In genomic region chrX:47194388-47194787, GRCh38 we compare ENCODE assay signal across 8 cellular contexts. TPM values are rescaled to one million over a fixed set of nuclear protein-coding genes. Genes with fewer than 3 reads are reported as not detected.
DNase-seq lines count a peak whose midpoint lies in the region; ATAC-seq and TF ChIP-seq lines count a peak whose summit lies in the region.

No MANE protein-coding gene starts in this region.

- H3K27ac ChIP-seq in cardiac muscle cell (peak overlapping the region; percentile 100), mesenchymal stem cell (ENCODE audit: low read length, poor library complexity, severe bottlenecking) (peak overlapping the region; percentile 73), vagina (peak overlapping the region; percentile 97)

- DNase-seq in cardiac muscle cell (ENCODE audit: low read depth in 1 of 2, low spot score in 1 of 2) (no peak), left ventricle myocardium superior (no peak), mesenchymal stem cell (no peak), vagina (ENCODE audit: extremely low spot score in 2 of 2) (no peak), HuH-7.5 (ENCODE audit: low spot score) (no peak)
- no peak for DNase-seq in stimulated activated CD4-positive, alpha-beta T cell treated with anti-CD3 and anti-CD28 coated beads, Interleukin-4, amount 100 ng/mL, for 1 hour
- no peak for DNase-seq in activated CD8-positive, alpha-beta memory T cell treated with anti-CD3 and anti-CD28 coated beads, Interleukin-2, amount 50 U/mL, for 4 hours

- H3K18ac ChIP-seq in mesenchymal stem cell (ENCODE audit: low read depth in 1 of 2, low read length in 2 of 2) = peak overlapping the region in 1 of 2 experiments; percentile 66

- no peak overlapping the region for H2AK5ac ChIP-seq in mesenchymal stem cell (ENCODE audit: low read length, severe bottlenecking)

- peaks cover 28% of the 10 kb centered on the region for H3K27me3 Mint-ChIP-seq in brain

- H2BK5ac ChIP-seq in mesenchymal stem cell (ENCODE audit: low read depth, low read length, poor library complexity, severe bottlenecking) = no peak overlapping the region

- peaks cover 7% of the 10 kb centered on the region for H3K27me3 ChIP-seq in cardiac muscle cell
- peaks cover 0 to 20% of the 10 kb centered on the region in 2 experiments for H3K27me3 ChIP-seq in mesenchymal stem cell (ENCODE audit: control insufficient read depth in 1 of 2, insufficient read depth in 1 of 2, low read length in 2 of 2)
- H3K27me3 ChIP-seq in vagina = no peaks in the 10 kb centered on the region

- intact Hi-C loops in left ventricle myocardium superior (cut with micrococcal nuclease) (no loop called here), vagina (cut with DNase I) (loop anchor here (10.0 kb wide), 1 partner anchor 330 kb away; no protein-coding TSS in a partner anchor)

- H3K14ac ChIP-seq in mesenchymal stem cell (ENCODE audit: low read length in 2 of 2) = peak overlapping the region in 1 of 2 experiments; percentile 65

- peak overlapping the region; percentile 95 to 100 (median 99) for H3K27ac Mint-ChIP-seq in brain

- no peak overlapping the region for H3K4ac ChIP-seq in mesenchymal stem cell (ENCODE audit: low read depth in 1 of 2, low read length in 2 of 2)

- H3K9me3 Mint-ChIP-seq in brain = peaks cover 0 to 9% (median 0%) of the 10 kb centered on the region in 5 experiments

- peak overlapping the region; percentile 99 for H3K9ac ChIP-seq in mesenchymal stem cell (ENCODE audit: low read length)

- no peak for TF ChIP-seq CTCF in cardiac muscle cell (IDR thresholded peaks at IDR 0.05; ENCODE audit: low read depth, low read length)
- no peak for TF ChIP-seq CTCF in brain (conservative IDR thresholded peaks at IDR 0.05)
- no peak for TF ChIP-seq CTCF in vagina (IDR thresholded peaks at IDR 0.05)

- TF ChIP-seq POLR2A in vagina (IDR thresholded peaks at IDR 0.05) = no peak

- H4K8ac ChIP-seq in mesenchymal stem cell (ENCODE audit: low read length) = no peak overlapping the region

- peaks cover 5% of the 10 kb centered on the region for H3K79me1 ChIP-seq in mesenchymal stem cell (replicated peaks; ENCODE audit: low read length, poor library complexity, severe bottlenecking)

- H3K4me1 Mint-ChIP-seq in brain = peaks cover 87% of the 10 kb centered on the region

- no peaks in the 10 kb centered on the region for H3K9me3 ChIP-seq in cardiac muscle cell (ENCODE audit: low read depth)
- no peaks in the 10 kb centered on the region for H3K9me3 ChIP-seq in mesenchymal stem cell (ENCODE audit: control insufficient read depth, low read length)
- no peaks in the 10 kb centered on the region for H3K9me3 ChIP-seq in vagina

- peak overlapping the region; percentile 84 for H3K4me2 ChIP-seq in mesenchymal stem cell (ENCODE audit: low read length, poor library complexity, severe bottlenecking)

- no peak overlapping the region for H3K23ac ChIP-seq in mesenchymal stem cell (ENCODE audit: low read length in 2 of 2)

- no peak overlapping the region for H2BK12ac ChIP-seq in mesenchymal stem cell (ENCODE audit: low read length in 2 of 2)

- no peak overlapping the region for H2BK120ac ChIP-seq in mesenchymal stem cell (ENCODE audit: low read depth, low read length)

- no peak overlapping the region for H2BK15ac ChIP-seq in mesenchymal stem cell (ENCODE audit: low read depth, poor library complexity, severe bottlenecking)

- WGBS in mesenchymal stem cell = 13% methylated on average over 8 of the region's 8 CpGs

- H3K36me3 ChIP-seq in cardiac muscle cell = peaks cover 10% of the 10 kb centered on the region
- peaks cover 19 to 35% of the 10 kb centered on the region in 2 experiments for H3K36me3 ChIP-seq in mesenchymal stem cell (ENCODE audit: control insufficient read depth in 1 of 2, insufficient read depth in 2 of 2, low read depth in 1 of 2, low read length in 2 of 2)
- peaks cover 0 to 13% of the 10 kb centered on the region in 2 donors for H3K36me3 ChIP-seq in vagina

- H3K4me3 ChIP-seq in cardiac muscle cell (peak overlapping the region; percentile 91), mesenchymal stem cell (ENCODE audit: insufficient read depth in 1 of 2, low read depth in 1 of 2, low read length in 2 of 2) (peak overlapping the region; percentile 81 to 96), vagina (peak overlapping the region; percentile 87 to 94)

- ATAC-seq in left ventricle myocardium superior = no peak

- H3K4me1 ChIP-seq in cardiac muscle cell (ENCODE audit: low read depth) (peaks cover 38% of the 10 kb centered on the region), mesenchymal stem cell (ENCODE audit: control insufficient read depth, insufficient read depth, low read depth, low read length) (peaks cover 28% of the 10 kb centered on the region), vagina (peaks cover 50% of the 10 kb centered on the region)

- no peak overlapping the region for H4K91ac ChIP-seq in mesenchymal stem cell (ENCODE audit: low read length)

- peak overlapping the region; percentile 96 to 100 (median 98) for H3K4me3 Mint-ChIP-seq in brain

- H2AFZ ChIP-seq in mesenchymal stem cell (ENCODE audit: low read depth, low read length) = no peak overlapping the region

- peaks cover 68% of the 10 kb centered on the region for H3K36me3 Mint-ChIP-seq in brain

RNA-seq across cellular contexts. Expression of gene UBA1, which starts 0.8 kb away (rescaled TPM):
- total RNA-seq in cardiac muscle cell (324 and 386 TPM in 2 replicates), left ventricle myocardium superior (100 TPM), vagina (168 TPM)
- polyA plus RNA-seq in cardiac muscle cell (280 and 319 TPM in 2 replicates), brain (ENCODE audit: insufficient read depth, low read depth, low replicate concordance) (361 TPM)
- polyA plus RNA-seq in mesenchymal stem cell (2013, experiment 1 of 2) = 135 TPM
- 128 TPM for polyA plus RNA-seq in mesenchymal stem cell (2013, experiment 2 of 2)

RNA-seq across cellular contexts. Expression of gene CDK16, which starts 24.1 kb away (rescaled TPM):
- total RNA-seq in cardiac muscle cell (391 and 422 TPM in 2 replicates), left ventricle myocardium superior (155 TPM), vagina (73.9 TPM)
- polyA plus RNA-seq in cardiac muscle cell (481 and 575 TPM in 2 replicates), brain (ENCODE audit: insufficient read depth, low read depth, low replicate concordance) (120 TPM)
- polyA plus RNA-seq in mesenchymal stem cell (2013, experiment 1 of 2) = 82.5 TPM
- 79.5 TPM for polyA plus RNA-seq in mesenchymal stem cell (2013, experiment 2 of 2)

RNA-seq across cellular contexts. Expression of gene USP11, which starts 38.4 kb away (rescaled TPM):
- 120 and 130 TPM in 2 replicates for total RNA-seq in cardiac muscle cell
- polyA plus RNA-seq in cardiac muscle cell = 312 and 337 TPM in 2 replicates
- 31.4 TPM for total RNA-seq in left ventricle myocardium superior
- 390 TPM for polyA plus RNA-seq in brain (ENCODE audit: insufficient read depth, low read depth, low replicate concordance)
- 33.1 TPM for polyA plus RNA-seq in mesenchymal stem cell (2013, experiment 1 of 2)
- 33.0 TPM for polyA plus RNA-seq in mesenchymal stem cell (2013, experiment 2 of 2)
- total RNA-seq in vagina = 72.4 TPM

RNA-seq across cellular contexts. Expression of gene RBM10, which starts 49.4 kb away (rescaled TPM):
- total RNA-seq in cardiac muscle cell (64.7 and 70.0 TPM in 2 replicates), left ventricle myocardium superior (32.9 TPM), vagina (32.4 TPM)
- polyA plus RNA-seq in cardiac muscle cell (48.7 and 52.5 TPM in 2 replicates), brain (ENCODE audit: insufficient read depth, low read depth, low replicate concordance) (61.6 TPM)
- 23.0 TPM for polyA plus RNA-seq in mesenchymal stem cell (2013, experiment 1 of 2)
- polyA plus RNA-seq in mesenchymal stem cell (2013, experiment 2 of 2) = 22.4 TPM

RNA-seq across cellular contexts. Expression of gene NDUFB11, which starts 49.9 kb away (rescaled TPM):
- 87.2 and 156 TPM in 2 replicates for total RNA-seq in cardiac muscle cell
- polyA plus RNA-seq in cardiac muscle cell = 244 and 269 TPM in 2 replicates
- 210 TPM for total RNA-seq in left ventricle myocardium superior
- polyA plus RNA-seq in brain (ENCODE audit: insufficient read depth, low read depth, low replicate concordance) = 257 TPM
- polyA plus RNA-seq in mesenchymal stem cell (2013, experiment 1 of 2) = 88.0 TPM
- 88.0 TPM for polyA plus RNA-seq in mesenchymal stem cell (2013, experiment 2 of 2)
- 63.8 TPM for total RNA-seq in vagina
